ENCODE assay signal across 8 cellular contexts in genomic region chr9:135156525-135157510, GRCh38.
DNase-seq lines count a peak whose midpoint lies in the region; ATAC-seq and TF ChIP-seq lines count a peak whose summit lies in the region.

No MANE protein-coding gene starts in this region.

- no peaks in the 10 kb centered on the region for H3K9me2 ChIP-seq in SK-N-SH

- ATAC-seq in SK-N-SH treated with all-trans-retinoic acid at 6 μM for 48 hours, result no peak

- no peaks in the 10 kb centered on the region for H3K79me2 ChIP-seq in SK-N-SH (ENCODE audit: insufficient read depth)
- H3K79me2 ChIP-seq in smooth muscle cell (ENCODE audit: low read depth), result no peaks in the 10 kb centered on the region

- TF ChIP-seq CTCF in SK-N-SH (IDR thresholded peaks at IDR 0.05) (no peak), foreskin fibroblast (IDR thresholded peaks at IDR 0.05; ENCODE audit: low read depth, low read length) (no peak), smooth muscle cell (IDR thresholded peaks at IDR 0.05; ENCODE audit: borderline replicate concordance, insufficient read depth, poor library complexity, severe bottlenecking) (no peak)

- H3K27ac ChIP-seq in SK-N-SH (ENCODE audit: low read depth in 2 of 2, low read length in 1 of 2) (no peak overlapping the region), smooth muscle cell (ENCODE audit: low read depth) (no peak overlapping the region)

- WGBS in SK-N-SH (ENCODE audit: low lambda C conversion rate), result 52% methylated on average over 15 of the region's 20 CpGs
- WGBS in smooth muscle cell (ENCODE audit: low lambda C conversion rate), result 41% methylated on average over 20 of the region's 20 CpGs

- TF ChIP-seq EP300 in SK-N-SH (IDR thresholded peaks at IDR 0.05; ENCODE audit: borderline replicate concordance in 1 of 2, low read depth in 1 of 2, low read length in 1 of 2), result no peak

- POLR2A ChIA-PET in SK-N-SH (lab: Yijun Ruan, JAX), result interaction anchor here (1.6 kb wide), 1 partner anchor 27 kb away, joined by 3 read pairs; no protein-coding TSS in a partner anchor

- H3K4me2 ChIP-seq in SK-N-SH, result no peak overlapping the region
- no peak overlapping the region for H3K4me2 ChIP-seq in smooth muscle cell

- CTCF ChIA-PET in SK-N-SH (lab: Yijun Ruan, JAX), result interaction anchor here (0.7 to 1.8 kb wide), 5 partner anchors 19 to 256 kb away, joined by 3 to 5 read pairs (median 4); partner anchors contain the start of gene OLFM1

- no peak overlapping the region for H3K4me3 ChIP-seq in SK-N-SH (ENCODE audit: low read depth in 2 of 2, low read length in 1 of 2)
- H3K4me3 ChIP-seq in foreskin fibroblast (ENCODE audit: low read depth in 1 of 2, low read length in 2 of 2), result no peak overlapping the region
- H3K4me3 ChIP-seq in smooth muscle cell, result no peak overlapping the region

- no peak overlapping the region for H3K9ac ChIP-seq in SK-N-SH
- H3K9ac ChIP-seq in smooth muscle cell (ENCODE audit: low read depth), result no peak overlapping the region

- H4K20me1 ChIP-seq in SK-N-SH (ENCODE audit: insufficient read depth) (no peaks in the 10 kb centered on the region), smooth muscle cell (ENCODE audit: low read depth) (no peaks in the 10 kb centered on the region)

- H2AFZ ChIP-seq in SK-N-SH (ENCODE audit: low read depth), result no peak overlapping the region
- H2AFZ ChIP-seq in smooth muscle cell (ENCODE audit: low read depth), result no peak overlapping the region

- no peak for DNase-seq in SK-N-SH
- DNase-seq in RKO (ENCODE audit: low spot score), result peak; percentile 76
- peak; percentile 10 to 41 for DNase-seq in foreskin fibroblast
- DNase-seq in smooth muscle cell (lab: John Stamatoyannopoulos, UW; ENCODE audit: unreplicated experiment), result peak; percentile 39
- no peak for DNase-seq in NCI-H2107 (lab: John Stamatoyannopoulos, UW)
- no peak for DNase-seq in SHP77 (lab: John Stamatoyannopoulos, UW)
- DNase-seq in NCI-H2227 (lab: John Stamatoyannopoulos, UW; ENCODE audit: unreplicated experiment), result no peak

- TF ChIP-seq RAD21 in SK-N-SH (IDR thresholded peaks at IDR 0.05; ENCODE audit: low read length), result no peak

- no peaks in the 10 kb centered on the region for H3K9me3 ChIP-seq in SK-N-SH
- H3K9me3 ChIP-seq in smooth muscle cell (replicated peaks; ENCODE audit: low read depth), result no peaks in the 10 kb centered on the region

- no peaks in the 10 kb centered on the region for H3K36me3 ChIP-seq in SK-N-SH (replicated peaks in 1 of 2; ENCODE audit: control insufficient read depth in 1 of 2, insufficient read depth in 2 of 2, low read length in 1 of 2)
- H3K36me3 ChIP-seq in smooth muscle cell (ENCODE audit: low read depth), result no peaks in the 10 kb centered on the region

- H3K4me1 ChIP-seq in SK-N-SH (ENCODE audit: control insufficient read depth in 1 of 2, insufficient read depth in 2 of 2, low read depth in 1 of 2, low read length in 1 of 2) (peaks cover 0 to 33% of the 10 kb centered on the region in 2 experiments; a peak in 1 of 4 replicates), smooth muscle cell (ENCODE audit: low read depth) (no peaks in the 10 kb centered on the region)

- H3F3A ChIP-seq in SK-N-SH (replicated peaks; ENCODE audit: insufficient read depth) (no peaks in the 10 kb centered on the region), smooth muscle cell (ENCODE audit: low read depth) (no peaks in the 10 kb centered on the region)

- H3K27me3 ChIP-seq in SK-N-SH (ENCODE audit: insufficient read depth) (no peaks in the 10 kb centered on the region), smooth muscle cell (ENCODE audit: low read depth) (no peaks in the 10 kb centered on the region)

TF ChIP-seq in SK-N-SH, 30 proteins besides CTCF, POLR2A, EP300 and RAD21:
- TF ChIP-seq USF2 (IDR thresholded peaks at IDR 0.05; ENCODE audit: borderline replicate concordance, low read depth, low read length) (no peak), REST (IDR thresholded peaks at IDR 0.05; ENCODE audit: low read depth, low read length) (peak; percentile 62; the same call in 1 of the 2 replicates)

TF ChIP-seq in SK-N-SH treated with all-trans-retinoic acid at 6 μM for 48 hours, 23 proteins besides CTCF, POLR2A, EP300 and RAD21:
- TF ChIP-seq ZNF565 (CRISPR knock-in tag; conservative IDR thresholded peaks at IDR 0.05; ENCODE audit: low read depth), result no peak
- no peak for TF ChIP-seq CSDC2 (CRISPR knock-in tag; IDR thresholded peaks at IDR 0.05)
- TF ChIP-seq OSR1 (CRISPR knock-in tag; IDR thresholded peaks at IDR 0.05), result no peak
- TF ChIP-seq TCF4 (CRISPR knock-in tag; IDR thresholded peaks at IDR 0.05; ENCODE audit: borderline replicate concordance), result no peak
- no peak for TF ChIP-seq CREB5 (CRISPR knock-in tag; IDR thresholded peaks at IDR 0.05; ENCODE audit: low read depth)
- TF ChIP-seq RARB (CRISPR knock-in tag; IDR thresholded peaks at IDR 0.05), result no peak
- no peak for TF ChIP-seq SNAI2 (CRISPR knock-in tag; IDR thresholded peaks at IDR 0.05)
- no peak for TF ChIP-seq BACH2 (CRISPR knock-in tag; IDR thresholded peaks at IDR 0.05; ENCODE audit: borderline replicate concordance)
- TF ChIP-seq ZFP3 (CRISPR knock-in tag; IDR thresholded peaks at IDR 0.05), result no peak
- TF ChIP-seq TSHZ2 (CRISPR knock-in tag; IDR thresholded peaks at IDR 0.05), result no peak
- no peak for TF ChIP-seq PPARA (CRISPR knock-in tag; IDR thresholded peaks at IDR 0.05; ENCODE audit: borderline replicate concordance)
- no peak for TF ChIP-seq GLIS3 (CRISPR knock-in tag; IDR thresholded peaks at IDR 0.05)
- TF ChIP-seq ZNF8 (CRISPR knock-in tag; IDR thresholded peaks at IDR 0.05), result no peak
- TF ChIP-seq CSRNP3 (CRISPR knock-in tag; IDR thresholded peaks at IDR 0.05), result no peak
- no peak for TF ChIP-seq TOX (CRISPR knock-in tag; IDR thresholded peaks at IDR 0.05; ENCODE audit: borderline replicate concordance)

Comparison
In these comparisons a context has a peak if more than half of its experiments do, and no peak if none do; other contexts are left out.
1. DNase-seq: peak in RKO (single experiment), foreskin fibroblast (2 of 2) and smooth muscle cell (single experiment); none in SK-N-SH (single experiment), NCI-H2107 (single experiment), SHP77 (0 of 2) and NCI-H2227 (single experiment).